ENCODE assay signal across 1 cellular context in genomic region chr7:32762894-32763293, GRCh38.
TF ChIP-seq lines count a peak whose summit lies in the region.

No MANE protein-coding gene starts in this region.

TF ChIP-seq in H1, 55 proteins besides CTCF, POLR2A, EP300 and RAD21 (continued from another document):
- no peak for TF ChIP-seq ATF3 (IDR thresholded peaks at IDR 0.05; ENCODE audit: insufficient read depth, low read depth, low read length)
- no peak for TF ChIP-seq NRF1 (IDR thresholded peaks at IDR 0.05; ENCODE audit: low read depth, low read length)
- TF ChIP-seq RNF2 (IDR thresholded peaks at IDR 0.05; ENCODE audit: borderline replicate concordance, low read depth, low read length, missing control alignments, poor library complexity, severe bottlenecking) = no peak
- no peak for TF ChIP-seq GABPA (IDR thresholded peaks at IDR 0.05; ENCODE audit: borderline replicate concordance, insufficient read depth, low read length)
- TF ChIP-seq CBX5 (IDR thresholded peaks at IDR 0.05; ENCODE audit: low read depth, low read length) = no peak
- TF ChIP-seq JUND (IDR thresholded peaks at IDR 0.05; ENCODE audit: low read length) = no peak
TF ChIP-seq in H1: peak in this region for 5.
